1 cellular context compared by ENCODE assay signal in the genomic region with DNA sequence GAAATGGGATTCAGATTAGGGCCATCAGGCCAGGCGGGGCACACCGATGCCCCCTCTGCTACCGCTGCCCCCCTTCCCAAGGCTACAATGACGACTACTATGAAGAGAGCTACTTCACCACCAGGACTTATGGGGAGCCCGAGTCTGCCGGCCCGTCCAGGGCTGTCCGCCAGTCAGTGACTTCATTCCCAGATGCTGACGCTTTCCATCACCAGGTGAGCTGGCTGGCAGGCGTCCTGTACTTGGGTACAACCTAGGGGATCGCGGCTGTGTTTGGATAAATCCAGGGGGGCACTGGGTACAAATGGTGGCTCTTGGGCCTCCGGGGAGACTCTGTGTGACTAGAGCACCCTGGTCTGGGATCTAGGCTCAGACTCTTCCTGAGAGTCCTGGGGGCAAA.
TF ChIP-seq lines count a peak whose summit lies in the region.

No MANE protein-coding gene starts in this region.

TF ChIP-seq in GM12878, 131 proteins besides CTCF, POLR2A, EP300 and RAD21:
- TF ChIP-seq TAF1 (IDR thresholded peaks at IDR 0.05; ENCODE audit: borderline replicate concordance, low read depth, low read length) (no peak), ZNF592 (IDR thresholded peaks at IDR 0.05) (no peak)
